In the genomic region with DNA sequence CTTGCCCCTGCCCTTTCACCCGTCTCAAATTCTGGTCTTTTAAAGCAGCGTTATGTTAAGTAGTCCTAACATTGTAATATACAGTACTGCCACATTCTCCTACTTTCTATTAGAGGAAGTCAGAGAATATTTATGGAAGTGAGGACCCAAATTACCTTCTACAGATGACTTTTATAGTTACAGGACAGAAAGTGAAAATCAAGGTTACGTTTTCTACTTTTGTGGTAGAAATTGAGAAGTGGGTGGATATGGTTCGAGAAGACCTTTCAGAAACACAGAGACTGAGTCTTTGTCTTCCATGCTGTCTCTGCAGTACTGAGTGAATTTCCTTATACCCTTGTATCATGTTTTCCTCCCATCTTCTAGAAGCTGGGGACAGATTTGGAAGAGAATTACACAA, we compare ENCODE assay signal across 1 cellular context.
TF ChIP-seq lines count a peak whose summit lies in the region.

No MANE protein-coding gene starts in this region.

TF ChIP-seq in WTC11, 78 proteins besides CTCF, POLR2A, EP300 and RAD21 (continued from another document):
- TF ChIP-seq, protein P1, sequence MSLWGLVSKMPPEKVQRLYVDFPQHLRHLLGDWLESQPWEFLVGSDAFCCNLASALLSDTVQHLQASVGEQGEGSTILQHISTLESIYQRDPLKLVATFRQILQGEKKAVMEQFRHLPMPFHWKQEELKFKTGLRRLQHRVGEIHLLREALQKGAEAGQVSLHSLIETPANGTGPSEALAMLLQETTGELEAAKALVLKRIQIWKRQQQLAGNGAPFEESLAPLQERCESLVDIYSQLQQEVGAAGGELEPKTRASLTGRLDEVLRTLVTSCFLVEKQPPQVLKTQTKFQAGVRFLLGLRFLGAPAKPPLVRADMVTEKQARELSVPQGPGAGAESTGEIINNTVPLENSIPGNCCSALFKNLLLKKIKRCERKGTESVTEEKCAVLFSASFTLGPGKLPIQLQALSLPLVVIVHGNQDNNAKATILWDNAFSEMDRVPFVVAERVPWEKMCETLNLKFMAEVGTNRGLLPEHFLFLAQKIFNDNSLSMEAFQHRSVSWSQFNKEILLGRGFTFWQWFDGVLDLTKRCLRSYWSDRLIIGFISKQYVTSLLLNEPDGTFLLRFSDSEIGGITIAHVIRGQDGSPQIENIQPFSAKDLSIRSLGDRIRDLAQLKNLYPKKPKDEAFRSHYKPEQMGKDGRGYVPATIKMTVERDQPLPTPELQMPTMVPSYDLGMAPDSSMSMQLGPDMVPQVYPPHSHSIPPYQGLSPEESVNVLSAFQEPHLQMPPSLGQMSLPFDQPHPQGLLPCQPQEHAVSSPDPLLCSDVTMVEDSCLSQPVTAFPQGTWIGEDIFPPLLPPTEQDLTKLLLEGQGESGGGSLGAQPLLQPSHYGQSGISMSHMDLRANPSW (CRISPR knock-in tag; conservative IDR thresholded peaks at IDR 0.05; ENCODE audit: low read depth) = no peak
- TF ChIP-seq NR2C2 (CRISPR knock-in tag; IDR thresholded peaks at IDR 0.05) (no peak), SP1 (CRISPR knock-in tag; conservative IDR thresholded peaks at IDR 0.05) (no peak), TP53 (CRISPR knock-in tag; IDR thresholded peaks at IDR 0.05) (no peak), ZNF423 (CRISPR knock-in tag; IDR thresholded peaks at IDR 0.05) (no peak), RELA (CRISPR knock-in tag; IDR thresholded peaks at IDR 0.05; ENCODE audit: borderline replicate concordance) (no peak), ETV6 (CRISPR knock-in tag; IDR thresholded peaks at IDR 0.05) (no peak), IRF2 (CRISPR knock-in tag; IDR thresholded peaks at IDR 0.05; ENCODE audit: borderline replicate concordance, low read depth) (no peak), NFE2L1 (CRISPR knock-in tag; IDR thresholded peaks at IDR 0.05) (no peak)
- TF ChIP-seq, protein P2, sequence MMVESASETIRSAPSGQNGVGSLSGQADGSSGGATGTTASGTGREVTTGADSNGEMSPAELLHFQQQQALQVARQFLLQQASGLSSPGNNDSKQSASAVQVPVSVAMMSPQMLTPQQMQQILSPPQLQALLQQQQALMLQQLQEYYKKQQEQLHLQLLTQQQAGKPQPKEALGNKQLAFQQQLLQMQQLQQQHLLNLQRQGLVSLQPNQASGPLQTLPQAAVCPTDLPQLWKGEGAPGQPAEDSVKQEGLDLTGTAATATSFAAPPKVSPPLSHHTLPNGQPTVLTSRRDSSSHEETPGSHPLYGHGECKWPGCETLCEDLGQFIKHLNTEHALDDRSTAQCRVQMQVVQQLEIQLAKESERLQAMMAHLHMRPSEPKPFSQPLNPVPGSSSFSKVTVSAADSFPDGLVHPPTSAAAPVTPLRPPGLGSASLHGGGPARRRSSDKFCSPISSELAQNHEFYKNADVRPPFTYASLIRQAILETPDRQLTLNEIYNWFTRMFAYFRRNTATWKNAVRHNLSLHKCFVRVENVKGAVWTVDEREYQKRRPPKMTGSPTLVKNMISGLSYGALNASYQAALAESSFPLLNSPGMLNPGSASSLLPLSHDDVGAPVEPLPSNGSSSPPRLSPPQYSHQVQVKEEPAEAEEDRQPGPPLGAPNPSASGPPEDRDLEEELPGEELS (CRISPR knock-in tag; IDR thresholded peaks at IDR 0.05) = no peak
- TF ChIP-seq, protein P3, sequence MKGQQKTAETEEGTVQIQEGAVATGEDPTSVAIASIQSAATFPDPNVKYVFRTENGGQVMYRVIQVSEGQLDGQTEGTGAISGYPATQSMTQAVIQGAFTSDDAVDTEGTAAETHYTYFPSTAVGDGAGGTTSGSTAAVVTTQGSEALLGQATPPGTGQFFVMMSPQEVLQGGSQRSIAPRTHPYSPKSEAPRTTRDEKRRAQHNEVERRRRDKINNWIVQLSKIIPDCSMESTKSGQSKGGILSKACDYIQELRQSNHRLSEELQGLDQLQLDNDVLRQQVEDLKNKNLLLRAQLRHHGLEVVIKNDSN (CRISPR knock-in tag; IDR thresholded peaks at IDR 0.05) = no peak
